In the genomic region with DNA sequence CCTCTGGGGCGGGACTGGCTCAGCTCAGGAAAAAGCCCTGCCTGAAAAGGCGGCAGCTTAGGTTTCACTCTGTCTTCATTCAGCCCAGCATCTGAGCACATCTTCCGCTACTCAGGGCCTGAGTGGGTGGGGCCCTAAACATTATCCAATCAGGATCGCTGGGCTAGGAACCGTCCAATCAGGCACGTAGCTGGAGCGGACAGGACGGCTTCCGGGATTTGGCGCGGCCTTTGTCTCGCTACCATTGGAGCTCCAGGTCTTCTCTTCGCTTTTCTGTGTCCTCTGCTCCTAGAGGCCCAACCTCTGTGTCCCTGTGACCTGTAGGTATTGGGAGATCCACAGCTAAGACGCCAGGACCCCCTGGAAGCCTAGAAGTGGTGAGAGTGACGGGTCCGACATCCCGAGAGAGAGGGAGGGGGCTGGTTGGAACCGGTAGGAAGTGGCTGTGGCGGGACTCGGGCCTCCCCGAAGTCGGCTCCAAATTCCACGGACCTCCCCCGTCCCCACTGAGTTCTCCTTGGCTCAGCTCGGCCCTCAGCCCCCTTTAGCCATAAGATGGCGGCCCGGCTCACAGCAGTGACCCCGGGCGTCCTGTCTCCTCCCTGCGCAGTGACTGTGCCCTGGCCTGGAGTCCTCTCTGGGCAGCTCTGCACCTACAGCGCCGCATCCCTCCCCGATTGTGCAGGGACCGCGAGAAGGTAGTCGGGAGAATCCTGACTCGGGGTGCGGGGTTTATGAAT, we compare ENCODE assay signal across 8 cellular contexts.
DNase-seq lines count a peak whose midpoint lies in the region; ATAC-seq and TF ChIP-seq lines count a peak whose summit lies in the region.

No MANE protein-coding gene starts in this region.

- TF ChIP-seq CTCF in CD4-positive, alpha-beta T cell (IDR thresholded peaks at IDR 0.05): no peak
- TF ChIP-seq CTCF in cardiac fibroblast (IDR thresholded peaks at IDR 0.05; ENCODE audit: low read depth, low read length) (no peak), lower leg skin (IDR thresholded peaks at IDR 0.05) (no peak), testis (IDR thresholded peaks at IDR 0.05) (no peak)

- TF ChIP-seq POLR2A in lower leg skin (IDR thresholded peaks at IDR 0.05) (no peak), testis (IDR thresholded peaks at IDR 0.05) (no peak)

- no peaks in the 10 kb centered on the region for H3K4me1 ChIP-seq in testis

- POLR2A ChIA-PET in CD4-positive, alpha-beta T cell (lab: Charles Lee): interaction anchor here (1.5 kb wide), 1 partner anchor 202 kb away, joined by 3 read pairs; a partner anchor contains a TSS

- CTCF ChIA-PET in CD4-positive, alpha-beta T cell (lab: Charles Lee): no interaction called here

- WGBS in lower leg skin, 2 donors: 29 to 41% methylated on average over 35 to 37 of the region's 38 CpGs
- WGBS in testis, 2 donors: 28 to 32% methylated on average over 4 to 38 of the region's 38 CpGs

- ATAC-seq in CD4-positive, alpha-beta T cell (ENCODE audit: poor library complexity): peak; percentile 84
- no peak for ATAC-seq in GM18861 (IDR thresholded peaks at IDR 0.05; ENCODE audit: unreplicated experiment)

- intact Hi-C loops in CD4-positive, alpha-beta T cell (cut with DNase I, micrococcal nuclease): no loop called here
- intact Hi-C loops in lower leg skin (cut with DNase I; ENCODE audit: low total_unique reads): no loop called here
- intact Hi-C loops in testis (cut with DNase I; ENCODE audit: low total_unique reads): no loop called here

- peaks cover 5% of the 10 kb centered on the region for H3K9me3 Mint-ChIP-seq in CD4-positive, alpha-beta T cell

- H3K27ac ChIP-seq in CD4-positive, alpha-beta T cell (ENCODE audit: low read depth, low read length): no peak overlapping the region
- H3K27ac ChIP-seq in testis: peak overlapping the region; percentile 41 to 52

- peak in 1 of 10 experiments; percentile 24 for DNase-seq in CD4-positive, alpha-beta T cell
- DNase-seq in NCI-H2227 (lab: John Stamatoyannopoulos, UW; ENCODE audit: unreplicated experiment): peak; percentile 97
- peak; percentile 59 to 69 for DNase-seq in cardiac fibroblast (ENCODE audit: low read depth in 2 of 2)
- DNase-seq in lower leg skin (ENCODE audit: low spot score in 2 of 2): peak; percentile 55 to 86
- DNase-seq in testis: peak; percentile 91
- DNase-seq in islet precursor cell: no peak
- no peak for DNase-seq in COLO668 (lab: John Stamatoyannopoulos, UW; ENCODE audit: unreplicated experiment)

- H3K4me3 Mint-ChIP-seq in CD4-positive, alpha-beta T cell: peak overlapping the region; percentile 58

- no peaks in the 10 kb centered on the region for H3K36me3 Mint-ChIP-seq in CD4-positive, alpha-beta T cell (ENCODE audit: low read depth)

- no peaks in the 10 kb centered on the region for H3K27me3 ChIP-seq in CD4-positive, alpha-beta T cell (ENCODE audit: control insufficient read depth, insufficient read depth, low read length)
- H3K27me3 ChIP-seq in testis: no peaks in the 10 kb centered on the region

- H3K4me3 ChIP-seq in cardiac fibroblast (replicated peaks in 1 of 2; ENCODE audit: low read depth in 2 of 2, low read length in 2 of 2): peak overlapping the region; percentile 36 to 46
- no peak overlapping the region for H3K4me3 ChIP-seq in lower leg skin (ENCODE audit: low read depth, poor library complexity, severe bottlenecking)
- H3K4me3 ChIP-seq in testis: peak overlapping the region; percentile 65 to 68

- peaks cover 12% of the 10 kb centered on the region for H3K9me3 ChIP-seq in CD4-positive, alpha-beta T cell (ENCODE audit: control insufficient read depth, low read length)
- H3K9me3 ChIP-seq in testis: no peaks in the 10 kb centered on the region

- no peaks in the 10 kb centered on the region for H3K36me3 ChIP-seq in testis (ENCODE audit: low read depth, missing control alignments)

- no peaks in the 10 kb centered on the region for H3K4me1 Mint-ChIP-seq in CD4-positive, alpha-beta T cell (ENCODE audit: low read depth)

- H3K27ac Mint-ChIP-seq in CD4-positive, alpha-beta T cell: no peak overlapping the region

- H3K27me3 Mint-ChIP-seq in CD4-positive, alpha-beta T cell: peaks cover 13% of the 10 kb centered on the region

Comparison
In these comparisons a context has a peak if more than half of its experiments do, and no peak if none do; other contexts are left out.
1. DNase-seq: peak in NCI-H2227 (single experiment), cardiac fibroblast (2 of 2), lower leg skin (2 of 2) and testis (single experiment); none in islet precursor cell (single experiment) and COLO668 (single experiment).